19 cellular contexts compared by ENCODE assay signal in the genomic region with DNA sequence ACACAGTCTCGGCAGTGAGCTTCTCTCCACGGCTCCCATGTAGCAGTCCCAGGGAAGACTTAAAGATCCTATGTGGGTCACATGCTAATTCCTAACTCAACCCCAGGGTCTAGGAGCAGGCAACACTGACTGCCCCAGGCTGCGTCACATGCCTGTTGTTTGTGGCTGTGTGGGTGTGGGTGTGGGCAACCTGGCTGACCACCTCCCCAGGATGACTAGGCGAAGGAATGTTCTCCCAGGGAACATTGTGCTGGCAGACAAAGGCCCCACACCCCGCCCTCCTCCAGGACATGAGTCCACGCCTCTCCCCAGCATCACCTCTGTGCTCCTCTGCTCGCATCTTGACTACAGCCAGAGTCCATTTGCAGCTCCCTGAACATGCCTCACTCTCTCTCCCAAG. TPM values are rescaled to one million over a fixed set of nuclear protein-coding genes. Genes with fewer than 3 reads are reported as not detected.
DNase-seq lines count a peak whose midpoint lies in the region; ATAC-seq and TF ChIP-seq lines count a peak whose summit lies in the region.
"Had no signal": no experiment of that assay in that cellular context is flagged by ENCODE, and none has a peak within 500 bp of the region (broad histone marks: within the 10 kb centered on the region; RNA-seq: fewer than 3 reads in every experiment).

No MANE protein-coding gene starts in this region.

- H3K9me3 ChIP-seq in GM23248 (ENCODE audit: low read depth) (no peaks in the 10 kb centered on the region), Panc1 (ENCODE audit: control insufficient read depth, insufficient read depth, low read depth, low read length) (no peaks in the 10 kb centered on the region), MG63 (no peaks in the 10 kb centered on the region), tibial nerve (no peaks in the 10 kb centered on the region)
- H3K9me3 ChIP-seq: thyroid gland had no signal

- no peaks in the 10 kb centered on the region for H3K79me2 ChIP-seq in GM23248 (ENCODE audit: insufficient read depth)

- H3K27me3 ChIP-seq in GM23248 (replicated peaks; ENCODE audit: insufficient read depth) (no peaks in the 10 kb centered on the region), Panc1 (ENCODE audit: control insufficient read depth, insufficient read depth, low read length) (no peaks in the 10 kb centered on the region), MG63 (no peaks in the 10 kb centered on the region), tibial nerve (no peaks in the 10 kb centered on the region)
- H3K27me3 ChIP-seq: thyroid gland had no signal

- DNase-seq in GM23248 (peak; percentile 22), Panc1 (ENCODE audit: low read depth, low spot score) (no peak), endothelial cell (ENCODE audit: low spot score) (no peak), myocyte (ENCODE audit: low read depth) (peak; percentile 27), MG63 (no peak), tibial nerve (ENCODE audit: low spot score in 2 of 2) (no peak)
- DNase-seq: activated CD4-positive, alpha-beta T cell treated with anti-CD3 and anti-CD28 coated beads, Interleukin-2, amount 10 ng/mL, durations not matched to agents 7 days and 5 days; CD4-positive, CD25-positive, alpha-beta regulatory T cell; DMS153; foreskin fibroblast; NCI-H526 treated with DMSO at 0.1 percent for 48 hours; nephron progenitor cell; stimulated activated naive CD4-positive, alpha-beta T cell treated with Interleukin-2 at 50 U/mL for 16 hours; thyroid gland had no signal

- TF ChIP-seq POLR2A in tibial nerve (IDR thresholded peaks at IDR 0.05), result no peak

- ATAC-seq in Panc1 (0 out of 2 replicates have a peak, but pooled peaks have one; percentile 25), GM18861 (IDR thresholded peaks at IDR 0.05; ENCODE audit: unreplicated experiment) (no peak), HG03571 (IDR thresholded peaks at IDR 0.05; ENCODE audit: unreplicated experiment) (no peak)
- ATAC-seq: GM12878 had no signal

- no peaks in the 10 kb centered on the region for H4K20me1 ChIP-seq in GM23248 (ENCODE audit: insufficient read depth)

- no peak overlapping the region for H3K27ac Mint-ChIP-seq in endothelial cell (ENCODE audit: unreplicated experiment)
- H3K27ac Mint-ChIP-seq: activated CD4-positive, alpha-beta T cell treated with anti-CD3 and anti-CD28 coated beads, Interleukin-2, amount 10 ng/mL, durations not matched to agents 7 days and 5 days; CD4-positive, CD25-positive, alpha-beta regulatory T cell; dendritic cell treated with granulocyte-macrophage colony-stimulating factor and Interleukin-4, amounts not matched to agents 40 ng/mL and 50 ng/mL, for 4 days; mesothelial cell of epicardium; nephron progenitor cell had no signal

- no peaks in the 10 kb centered on the region for H3F3A ChIP-seq in GM23248 (ENCODE audit: insufficient read depth)

- H3K27me3 Mint-ChIP-seq in endothelial cell (ENCODE audit: unreplicated experiment), result peaks cover 5% of the 10 kb centered on the region
- H3K27me3 Mint-ChIP-seq: activated CD4-positive, alpha-beta T cell treated with anti-CD3 and anti-CD28 coated beads, Interleukin-2, amount 10 ng/mL, durations not matched to agents 7 days and 5 days; CD4-positive, CD25-positive, alpha-beta regulatory T cell; dendritic cell treated with granulocyte-macrophage colony-stimulating factor and Interleukin-4, amounts not matched to agents 40 ng/mL and 50 ng/mL, for 4 days had no signal

- TF ChIP-seq CTCF in Panc1 (IDR thresholded peaks at IDR 0.05) (no peak), endothelial cell (IDR thresholded peaks at IDR 0.05; ENCODE audit: unreplicated experiment) (no peak), tibial nerve (IDR thresholded peaks at IDR 0.05) (no peak)

- WGBS in GM23248 (ENCODE audit: low coverage in 1 of 2, low lambda C conversion rate in 2 of 2, missing lambda C conversion rate in 2 of 2), 2 experiments, result 92 to 96% methylated on average over 6 to 7 of the region's 7 CpGs
- 90 to 96% methylated on average over 5 to 7 of the region's 7 CpGs for WGBS in tibial nerve, 2 donors

- H3K4me3 Mint-ChIP-seq in endothelial cell (ENCODE audit: unreplicated experiment), result peak overlapping the region; percentile 31
- H3K4me3 Mint-ChIP-seq: activated CD4-positive, alpha-beta T cell treated with anti-CD3 and anti-CD28 coated beads, Interleukin-2, amount 10 ng/mL, durations not matched to agents 7 days and 5 days; dendritic cell treated with granulocyte-macrophage colony-stimulating factor and Interleukin-4, amounts not matched to agents 40 ng/mL and 50 ng/mL, for 4 days; mesothelial cell of epicardium; nephron progenitor cell had no signal

- H3K27ac ChIP-seq in GM23248 (no peak overlapping the region), Panc1 (ENCODE audit: low read length) (no peak overlapping the region), tibial nerve (no peak overlapping the region)
- H3K27ac ChIP-seq: thyroid gland had no signal

- TF ChIP-seq EP300 in tibial nerve (IDR thresholded peaks at IDR 0.05), result no peak

- H3K4me3 ChIP-seq in GM23248 (no peak overlapping the region), Panc1 (ENCODE audit: low read depth in 2 of 2, low read length in 2 of 2) (no peak overlapping the region), MG63 (no peak overlapping the region), tibial nerve (no peak overlapping the region)
- H3K4me3 ChIP-seq: GM12878, thyroid gland had no signal

- no peak overlapping the region for H3K4me2 ChIP-seq in GM23248 (ENCODE audit: unreplicated experiment)

- H2AFZ ChIP-seq in GM23248, result no peak overlapping the region

- no peaks in the 10 kb centered on the region for H3K9me2 ChIP-seq in GM23248 (ENCODE audit: insufficient read depth)

- POLR2A ChIA-PET in Panc1 (lab: Charles Lee), result no interaction called here

- H3K9ac ChIP-seq in GM23248, result no peak overlapping the region

- no peaks in the 10 kb centered on the region for H3K36me3 ChIP-seq in GM23248 (ENCODE audit: low read depth)
- no peaks in the 10 kb centered on the region for H3K36me3 ChIP-seq in Panc1 (ENCODE audit: control insufficient read depth, insufficient read depth, low read length)
- H3K36me3 ChIP-seq in MG63, result no peaks in the 10 kb centered on the region
- H3K36me3 ChIP-seq in tibial nerve, result peaks cover 0 to 41% (median 0%) of the 10 kb centered on the region in 3 donors
- H3K36me3 ChIP-seq: thyroid gland had no signal

- H3K36me3 Mint-ChIP-seq in endothelial cell (ENCODE audit: low read depth, unreplicated experiment), result peaks cover 5% of the 10 kb centered on the region

- H3K9me3 Mint-ChIP-seq in endothelial cell (ENCODE audit: unreplicated experiment), result no peaks in the 10 kb centered on the region
- H3K9me3 Mint-ChIP-seq: activated CD4-positive, alpha-beta T cell treated with anti-CD3 and anti-CD28 coated beads, Interleukin-2, amount 10 ng/mL, durations not matched to agents 7 days and 5 days; CD4-positive, CD25-positive, alpha-beta regulatory T cell; dendritic cell treated with granulocyte-macrophage colony-stimulating factor and Interleukin-4, amounts not matched to agents 40 ng/mL and 50 ng/mL, for 4 days; mesothelial cell of epicardium; nephron progenitor cell had no signal

- in situ Hi-C loops in GM23248 (cut with MboI) (no loop called here), Panc1 (cut with HindIII; ENCODE audit: low pct_unique_long_range_greater_than_20kb, low sequenced_read_pairs) (no loop called here)

- CTCF ChIA-PET in Panc1 (lab: Charles Lee), result interaction anchor here (1.2 kb wide), 1 partner anchor 30 kb away, joined by 9 read pairs; no protein-coding TSS in a partner anchor

- H3K4me1 ChIP-seq in GM23248 (ENCODE audit: insufficient read depth), result no peaks in the 10 kb centered on the region
- 0 out of 2 replicates have a peak, but pooled peaks cover 3% of the 10 kb centered on the region for H3K4me1 ChIP-seq in Panc1 (ENCODE audit: control insufficient read depth, insufficient read depth, low read length)
- H3K4me1 ChIP-seq in tibial nerve, result peaks cover 0 to 1% (median 0%) of the 10 kb centered on the region in 4 donors

- H3K4me1 Mint-ChIP-seq in endothelial cell (ENCODE audit: unreplicated experiment), result peaks cover 26% of the 10 kb centered on the region
- H3K4me1 Mint-ChIP-seq: activated CD4-positive, alpha-beta T cell treated with anti-CD3 and anti-CD28 coated beads, Interleukin-2, amount 10 ng/mL, durations not matched to agents 7 days and 5 days had no signal

- intact Hi-C loops in Panc1 (cut with micrococcal nuclease; ENCODE audit: unreplicated experiment), result no loop called here

- BruUV-seq in Panc1 (replicated peaks; lab: Mats Ljungman, UMichigan), result no TSS peak

RNA-seq across cellular contexts. Expression of a gene that starts 30.3 kb away (rescaled TPM):
- 1.9 and 3.0 TPM in 2 replicates for total RNA-seq in GM23248 (2014; rRNA removed; shearing (Covaris generic))
- polyA plus RNA-seq in GM23248 (2016; fragmentation: Nextera tagmentation; extraction: Ambion mirVana), result 7.3 TPM in 2 replicates
- 7.6 TPM for total RNA-seq in Panc1 (2021; ENCODE audit: unreplicated experiment)
- 7.1 TPM for polyA plus RNA-seq in Panc1 (2012; ENCODE audit: insufficient read length)
- 11.7 TPM for total RNA-seq in endothelial cell (ENCODE audit: unreplicated experiment)
- total RNA-seq in myocyte, result 0.94 and 1.3 TPM in 2 replicates
- 2.3 TPM for polyA plus RNA-seq in myocyte (2012)
- 0.92 TPM in 1 of 2 replicates, not detected in the other for total RNA-seq in MG63 (2014; rRNA removed; shearing (Covaris generic); ENCODE audit: low replicate concordance)
- total RNA-seq in tibial nerve, result 10 to 100 TPM in 1 of 4 donors, 1 to 10 TPM in 3; 6.5 to 10.1 (median 7.4) TPM

RNA-seq across cellular contexts. Expression of a gene that starts 47.3 kb away (rescaled TPM):
- 0.38 TPM in 1 of 2 replicates, not detected in the other for total RNA-seq in GM23248 (2014; rRNA removed; shearing (Covaris generic))
- polyA plus RNA-seq in GM23248 (2016; fragmentation: Nextera tagmentation; extraction: Ambion mirVana), result 0.08 and 0.09 TPM in 2 replicates
- 2.7 TPM for total RNA-seq in Panc1 (2021; ENCODE audit: unreplicated experiment)
- polyA plus RNA-seq in Panc1 (2012; ENCODE audit: insufficient read length), result 2.1 TPM
- 0.54 TPM for total RNA-seq in endothelial cell (ENCODE audit: unreplicated experiment)
- 0.16 and 0.40 TPM in 2 replicates for total RNA-seq in myocyte
- 0.05 TPM for polyA plus RNA-seq in myocyte (2012)
- 0.07 TPM in 1 of 2 replicates, not detected in the other for total RNA-seq in MG63 (2014; rRNA removed; shearing (Covaris generic); ENCODE audit: low replicate concordance)
- total RNA-seq in tibial nerve, result 10 to 100 TPM; 13.8 to 20.1 (median 17.3) TPM

Comparison
In these comparisons a context has a peak if more than half of its experiments do, and no peak if none do; other contexts are left out.
1. DNase-seq: peak in GM23248 (single experiment) and myocyte (single experiment); none in Panc1 (single experiment), endothelial cell (single experiment), MG63 (single experiment) and tibial nerve (0 of 2).